In genomic region chr16:84875846-84876245, GRCh38 we compare ENCODE assay signal across 2 cellular contexts.
TF ChIP-seq lines count a peak whose summit lies in the region.

No MANE protein-coding gene starts in this region.

TF ChIP-seq in IMR-90, 13 proteins besides CTCF, POLR2A, EP300 and RAD21:
- TF ChIP-seq MAFK (IDR thresholded peaks at IDR 0.05; ENCODE audit: low read depth, low read length) (no peak), FOS (IDR thresholded peaks at IDR 0.05; ENCODE audit: low read depth, low read length) (0 out of 2 replicates have a peak, but pooled peaks have one; percentile 4)
TF ChIP-seq in IMR-90: peak in this region for 1.

TF ChIP-seq in K562, 482 proteins besides CTCF, POLR2A, EP300 and RAD21:
- no peak for TF ChIP-seq MGA (IDR thresholded peaks at IDR 0.05)
- peak; percentile 87 for TF ChIP-seq ATF3 (IDR thresholded peaks at IDR 0.05)
- TF ChIP-seq ATF3 (CRISPR knock-in tag; conservative IDR thresholded peaks at IDR 0.05) = no peak
- no peak for TF ChIP-seq RNF2 (IDR thresholded peaks at IDR 0.05)
- peak; percentile 45; the same call in 1 of the 2 replicates for TF ChIP-seq JUN (IDR thresholded peaks at IDR 0.05; ENCODE audit: borderline replicate concordance, low read depth, low read length)
- TF ChIP-seq JUN (CRISPR knock-in tag; IDR thresholded peaks at IDR 0.05; ENCODE audit: borderline replicate concordance) = no peak
- no peak for TF ChIP-seq ZNF589 (CRISPR knock-in tag; IDR thresholded peaks at IDR 0.05; ENCODE audit: low read depth)
- TF ChIP-seq JUNB (CRISPR knock-in tag; conservative IDR thresholded peaks at IDR 0.05) = peak; percentile 45; the same call in 1 of the 2 replicates
- TF ChIP-seq ZBTB40 (IDR thresholded peaks at IDR 0.05) = peak; percentile 98
- TF ChIP-seq ZBTB40 (CRISPR knock-in tag; IDR thresholded peaks at IDR 0.05) = peak; percentile 97
- TF ChIP-seq ZSCAN32 (CRISPR knock-in tag; IDR thresholded peaks at IDR 0.05) = no peak
- TF ChIP-seq C11orf30 (IDR thresholded peaks at IDR 0.05; ENCODE audit: low read depth) = 0 out of 2 replicates have a peak, but pooled peaks have one; percentile 18
- no peak for TF ChIP-seq ETV1 (tag; conservative IDR thresholded peaks at IDR 0.05; ENCODE audit: low read depth)
- TF ChIP-seq NFIC (IDR thresholded peaks at IDR 0.05) = no peak
- no peak for TF ChIP-seq ATF4 (CRISPR knock-in tag; IDR thresholded peaks at IDR 0.05)
- peak; percentile 76; the same call in 1 of the 2 replicates for TF ChIP-seq JUND (IDR thresholded peaks at IDR 0.05; ENCODE audit: borderline replicate concordance, low read depth, low read length)
- TF ChIP-seq JUND (tag; IDR thresholded peaks at IDR 0.05; ENCODE audit: borderline replicate concordance, low read depth, low read length) = peak; percentile 63; the same call in 2 of the 3 replicates
- 0 out of 2 replicates have a peak, but pooled peaks have one; percentile 14 for TF ChIP-seq ZNF316 (IDR thresholded peaks at IDR 0.05)
